Comparison of ENCODE assay signal across 23 cellular contexts in genomic region chr2:219417374-219417773, GRCh38. TPM values are rescaled to one million over a fixed set of nuclear protein-coding genes. Genes with fewer than 3 reads are reported as not detected.
DNase-seq lines count a peak whose midpoint lies in the region; ATAC-seq and TF ChIP-seq lines count a peak whose summit lies in the region.
"Had no signal": no experiment of that assay in that cellular context is flagged by ENCODE, and none has a peak within 500 bp of the region (broad histone marks: within the 10 kb centered on the region; RNA-seq: fewer than 3 reads in every experiment).

No MANE protein-coding gene starts in this region.

- H2BK120ac ChIP-seq in neuronal stem cell (ENCODE audit: low read depth, low read length) = no peak overlapping the region

- H2AK5ac ChIP-seq in neuronal stem cell (ENCODE audit: low read depth, low read length) = no peak overlapping the region

- no peak overlapping the region for H3K9ac ChIP-seq in neuronal stem cell (ENCODE audit: low read depth, low read length, poor library complexity)
- H3K9ac ChIP-seq: neural progenitor cell had no signal

- H3K14ac ChIP-seq in neuronal stem cell (ENCODE audit: low read length) = no peak overlapping the region

- no peak overlapping the region for H3K4ac ChIP-seq in neuronal stem cell (ENCODE audit: low read length)

- peaks cover 5% of the 10 kb centered on the region for H3K9me3 Mint-ChIP-seq in glutamatergic neuron (ENCODE audit: unreplicated experiment)
- H3K9me3 Mint-ChIP-seq in activated T-helper 2 cell treated with anti-CD3 and anti-CD28 coated beads, Interferon-gamma antibody, Interleukin-2, Interleukin-4, amounts not matched to agents 10 μg/mL and 5 μg/mL and 100 μg/mL, durations not matched to agents 14 hours and 24 hours and 36 hours = no peaks in the 10 kb centered on the region
- H3K9me3 Mint-ChIP-seq: T-helper 2 cell treated with Interferon-gamma antibody and Interleukin-4, amounts not matched to agents 5 μg/mL and 100 μg/mL, for 36 hours had no signal

- TF ChIP-seq EP300 in gastroesophageal sphincter (IDR thresholded peaks at IDR 0.05) (no peak), transverse colon (IDR thresholded peaks at IDR 0.05; ENCODE audit: low read depth) (no peak)

- H3K9me3 ChIP-seq in gastroesophageal sphincter (no peaks in the 10 kb centered on the region), neuronal stem cell (replicated peaks in 1 of 2; ENCODE audit: control insufficient read depth in 2 of 2, insufficient read depth in 1 of 2, low read depth in 1 of 2, low read length in 2 of 2) (peaks cover 0 to 6% of the 10 kb centered on the region in 2 donors), transverse colon (peaks cover 0 to 3% of the 10 kb centered on the region in 2 donors)
- H3K9me3 ChIP-seq: right lobe of liver had no signal

- peaks cover 3% of the 10 kb centered on the region for H3K36me3 Mint-ChIP-seq in glutamatergic neuron (ENCODE audit: unreplicated experiment)
- no peaks in the 10 kb centered on the region for H3K36me3 Mint-ChIP-seq in activated T-helper 2 cell treated with anti-CD3 and anti-CD28 coated beads, Interferon-gamma antibody, Interleukin-2, Interleukin-4, amounts not matched to agents 10 μg/mL and 5 μg/mL and 100 μg/mL, durations not matched to agents 14 hours and 24 hours and 36 hours (ENCODE audit: low read depth)
- H3K36me3 Mint-ChIP-seq: neural progenitor cell had no signal

- H2BK15ac ChIP-seq in neuronal stem cell (ENCODE audit: low read length) = no peak overlapping the region

- H3K18ac ChIP-seq in neuronal stem cell (ENCODE audit: low read length) = no peak overlapping the region

- H3K4me3 ChIP-seq in gastroesophageal sphincter (peak overlapping the region in 1 of 2 donors; percentile 63), neuronal stem cell (ENCODE audit: low read length in 2 of 2) (no peak overlapping the region), transverse colon (no peak overlapping the region)
- H3K4me3 ChIP-seq: neural progenitor cell, right lobe of liver, SJSA1, tibial nerve had no signal

- no peak overlapping the region for H3K4me2 ChIP-seq in neuronal stem cell (ENCODE audit: insufficient read depth, low read length, poor library complexity, severe bottlenecking)
- H3K4me2 ChIP-seq: neural progenitor cell had no signal

- H3K27ac ChIP-seq in gastroesophageal sphincter (peak overlapping the region; percentile 87 to 97 (median 94)), neuronal stem cell (replicated peaks; ENCODE audit: low read length) (no peak overlapping the region), transverse colon (peak overlapping the region; percentile 86 to 96 (median 89))
- H3K27ac ChIP-seq: epithelial cell of prostate, neural progenitor cell, right lobe of liver, SJSA1, tibial nerve had no signal

- no peaks in the 10 kb centered on the region for H3K79me1 ChIP-seq in neuronal stem cell (ENCODE audit: low read depth, low read length)

- H3K27ac Mint-ChIP-seq in glutamatergic neuron (ENCODE audit: unreplicated experiment) = no peak overlapping the region
- H3K27ac Mint-ChIP-seq in activated T-helper 2 cell treated with anti-CD3 and anti-CD28 coated beads, Interferon-gamma antibody, Interleukin-2, Interleukin-4, amounts not matched to agents 10 μg/mL and 5 μg/mL and 100 μg/mL, durations not matched to agents 14 hours and 24 hours and 36 hours = no peak overlapping the region
- H3K27ac Mint-ChIP-seq: activated naive CD4-positive, alpha-beta T cell treated with anti-CD3 and anti-CD28 coated beads for 36 hours; T-helper 2 cell treated with Interferon-gamma antibody and Interleukin-4, amounts not matched to agents 5 μg/mL and 100 μg/mL, for 36 hours had no signal

- no peak overlapping the region for H3K23ac ChIP-seq in neuronal stem cell (ENCODE audit: low read depth, low read length, poor library complexity)

- peaks cover 22% of the 10 kb centered on the region for H3K27me3 ChIP-seq in gastroesophageal sphincter
- peaks cover 3 to 29% (median 5%) of the 10 kb centered on the region in 3 experiments for H3K27me3 ChIP-seq in neuronal stem cell (ENCODE audit: control insufficient read depth in 3 of 3, insufficient read depth in 3 of 3, low read depth in 1 of 3, low read length in 3 of 3)
- peaks cover 29% of the 10 kb centered on the region for H3K27me3 ChIP-seq in transverse colon

- TF ChIP-seq POLR2A in gastroesophageal sphincter (IDR thresholded peaks at IDR 0.05) (no peak), transverse colon (IDR thresholded peaks at IDR 0.05) (no peak)

- H3K4me3 Mint-ChIP-seq in glutamatergic neuron (ENCODE audit: unreplicated experiment) = no peak overlapping the region
- H3K4me3 Mint-ChIP-seq in activated T-helper 2 cell treated with anti-CD3 and anti-CD28 coated beads, Interferon-gamma antibody, Interleukin-2, Interleukin-4, amounts not matched to agents 10 μg/mL and 5 μg/mL and 100 μg/mL, durations not matched to agents 14 hours and 24 hours and 36 hours (ENCODE audit: low read depth) = no peak overlapping the region
- H3K4me3 Mint-ChIP-seq: activated naive CD4-positive, alpha-beta T cell treated with anti-CD3 and anti-CD28 coated beads for 36 hours; neural progenitor cell; T-helper 2 cell treated with Interferon-gamma antibody and Interleukin-4, amounts not matched to agents 5 μg/mL and 100 μg/mL, for 36 hours had no signal

- no peak overlapping the region for H2BK12ac ChIP-seq in neuronal stem cell (ENCODE audit: low read length)

- peak; percentile 11 to 17 for DNase-seq in activated CD4-positive, alpha-beta T cell treated with anti-CD3 and anti-CD28 coated beads, Interleukin-2, amount 50 U/mL, for 4 hours
- no peak for DNase-seq in activated CD4-positive, alpha-beta T cell treated with anti-CD3 and anti-CD28 coated beads for 48 hours
- DNase-seq in neuronal stem cell (ENCODE audit: low spot score) (no peak), transverse colon (no peak), NCI-H146 (lab: John Stamatoyannopoulos, UW) (no peak), glutamatergic neuron (no peak)
- DNase-seq in activated T-helper 2 cell treated with anti-CD3 and anti-CD28 coated beads, Interferon-gamma antibody, Interleukin-2, Interleukin-4, amounts not matched to agents 10 μg/mL and 5 μg/mL and 100 μg/mL, durations not matched to agents 14 hours and 24 hours and 36 hours (ENCODE audit: low spot score) = no peak
- DNase-seq: activated CD4-positive, CD25-positive, alpha-beta regulatory T cell; activated CD8-positive, alpha-beta memory T cell treated with anti-CD3 and anti-CD28 coated beads, Interleukin-2, amount 50 U/mL, for 48 hours; activated naive CD4-positive, alpha-beta T cell treated with anti-CD3 and anti-CD28 coated beads for 36 hours; C1 segment of cervical spinal cord; mesenchymal stem cell; MM.1S; NCI-H2081 treated with DMSO at 0.1 percent for 48 hours; NCI-H524; right lobe of liver; stimulated activated CD4-positive, alpha-beta T cell treated with anti-CD3 and anti-CD28 coated beads, Interleukin-4, amount 100 ng/mL, for 24 hours had no signal

- H2AFZ ChIP-seq in neuronal stem cell (ENCODE audit: low read length) = peak overlapping the region; percentile 63
- H2AFZ ChIP-seq: neural progenitor cell had no signal

- H3K36me3 ChIP-seq in gastroesophageal sphincter (peaks cover 0 to 24% of the 10 kb centered on the region in 2 donors), neuronal stem cell (replicated peaks in 1 of 2; ENCODE audit: control insufficient read depth in 2 of 2, insufficient read depth in 2 of 2, low read length in 2 of 2) (no peaks in the 10 kb centered on the region), transverse colon (no peaks in the 10 kb centered on the region)
- H3K36me3 ChIP-seq: neural progenitor cell, right lobe of liver, SJSA1, tibial nerve had no signal

- intact Hi-C loops in transverse colon (cut with DNase I; ENCODE audit: low total_unique reads) = no loop called here
- intact Hi-C loops in activated T-helper 2 cell treated with anti-CD3 and anti-CD28 coated beads, Interferon-gamma antibody, Interleukin-2, Interleukin-4, amounts not matched to agents 10 μg/mL and 5 μg/mL and 100 μg/mL, durations not matched to agents 14 hours and 24 hours and 36 hours (cut with micrococcal nuclease) = no loop called here

- no peak overlapping the region for H4K8ac ChIP-seq in neuronal stem cell (ENCODE audit: low read depth, low read length)

- in situ Hi-C loops in transverse colon (cut with MboI; ENCODE audit: low pct_ligation_motif_present in 1 of 4, low pct_unique_long_range_greater_than_20kb in 1 of 4, low sequenced_read_pairs in 3 of 4) = no loop called here

- no peaks in the 10 kb centered on the region for H3K4me1 Mint-ChIP-seq in glutamatergic neuron (ENCODE audit: low read depth, unreplicated experiment)
- H3K4me1 Mint-ChIP-seq in activated T-helper 2 cell treated with anti-CD3 and anti-CD28 coated beads, Interferon-gamma antibody, Interleukin-2, Interleukin-4, amounts not matched to agents 10 μg/mL and 5 μg/mL and 100 μg/mL, durations not matched to agents 14 hours and 24 hours and 36 hours (ENCODE audit: low read depth) = no peaks in the 10 kb centered on the region

- 52% methylated on average over 3 of the region's 9 CpGs; no CpG with 5 or more reads in 1 of the 2 donors for WGBS in gastroesophageal sphincter (ENCODE audit: low coverage in 1 of 2), 2 donors
- no CpG with 5 or more reads among the region's 9 CpGs for WGBS in neuronal stem cell (ENCODE audit: extremely low coverage in 2 of 2, insufficient read length in 2 of 2, insufficient replicate concordance in 1 of 2), 2 donors
- 40% methylated on average over 9 of the region's 9 CpGs; no CpG with 5 or more reads in 1 of the 2 donors for WGBS in transverse colon (ENCODE audit: low coverage in 1 of 2), 2 donors

- no peak overlapping the region for H4K91ac ChIP-seq in neuronal stem cell (ENCODE audit: low read depth, low read length, poor library complexity)

- no peak for TF ChIP-seq CTCF in gastroesophageal sphincter (IDR thresholded peaks at IDR 0.05)
- no peak for TF ChIP-seq CTCF in transverse colon (IDR thresholded peaks at IDR 0.05)
- TF ChIP-seq CTCF in glutamatergic neuron (IDR thresholded peaks at IDR 0.05; ENCODE audit: partially characterized antibody, unreplicated experiment) = no peak

- peak; percentile 23 for ATAC-seq in gastroesophageal sphincter

- H2BK5ac ChIP-seq in neuronal stem cell (ENCODE audit: low read length) = no peak overlapping the region

- H3K4me1 ChIP-seq in gastroesophageal sphincter = peaks cover 0 to 39% (median 5%) of the 10 kb centered on the region in 3 donors
- peaks cover 3 to 18% of the 10 kb centered on the region in 2 donors for H3K4me1 ChIP-seq in neuronal stem cell (ENCODE audit: control insufficient read depth in 2 of 2, insufficient read depth in 1 of 2, low read depth in 1 of 2, low read length in 2 of 2)
- H3K4me1 ChIP-seq in transverse colon = peaks cover 6 to 15% (median 10%) of the 10 kb centered on the region in 4 donors
- H3K4me1 ChIP-seq: right lobe of liver, SJSA1 had no signal

- peaks cover 3% of the 10 kb centered on the region for H3K27me3 Mint-ChIP-seq in glutamatergic neuron (ENCODE audit: unreplicated experiment)
- H3K27me3 Mint-ChIP-seq in activated T-helper 2 cell treated with anti-CD3 and anti-CD28 coated beads, Interferon-gamma antibody, Interleukin-2, Interleukin-4, amounts not matched to agents 10 μg/mL and 5 μg/mL and 100 μg/mL, durations not matched to agents 14 hours and 24 hours and 36 hours (ENCODE audit: low read depth) = peaks cover 39% of the 10 kb centered on the region

RNA-seq across cellular contexts. Expression of gene DES, which starts 0.8 kb away (rescaled TPM):
- total RNA-seq in gastroesophageal sphincter (over 10,000 TPM; 10,852 to 31,720 (median 15,007) TPM), transverse colon (over 10,000 TPM in 1 of 4 donors, 1,000 to 10,000 TPM in 2, 100 to 1,000 TPM in 1; 1,000 to 12,373 (median 1,519) TPM), glutamatergic neuron (ENCODE audit: unreplicated experiment) (1.3 TPM)
- 0.24 TPM for polyA plus RNA-seq in neuronal stem cell (2013, experiment 1 of 2)
- polyA plus RNA-seq in neuronal stem cell (2013, experiment 2 of 2) = 0.39 TPM
- total RNA-seq in activated T-helper 2 cell treated with anti-CD3 and anti-CD28 coated beads, Interferon-gamma antibody, Interleukin-2, Interleukin-4, amounts not matched to agents 10 μg/mL and 5 μg/mL and 100 μg/mL, durations not matched to agents 14 hours and 24 hours and 36 hours = not detected in 2 replicates
- total RNA-seq: activated naive CD4-positive, alpha-beta T cell treated with anti-CD3 and anti-CD28 coated beads for 36 hours had no signal

RNA-seq across cellular contexts. Expression of gene SPEG, which starts 17.3 kb away (rescaled TPM):
- total RNA-seq in gastroesophageal sphincter = 100 to 1,000 TPM in 3 of 4 donors, 10 to 100 TPM in 1; 90.2 to 307 (median 214) TPM
- 24.0 TPM for polyA plus RNA-seq in neuronal stem cell (2013, experiment 1 of 2)
- 23.9 TPM for polyA plus RNA-seq in neuronal stem cell (2013, experiment 2 of 2)
- 10 to 100 TPM; 26.5 to 95.8 (median 48.5) TPM for total RNA-seq in transverse colon
- total RNA-seq in glutamatergic neuron (ENCODE audit: unreplicated experiment) = 92.9 TPM
- total RNA-seq in activated T-helper 2 cell treated with anti-CD3 and anti-CD28 coated beads, Interferon-gamma antibody, Interleukin-2, Interleukin-4, amounts not matched to agents 10 μg/mL and 5 μg/mL and 100 μg/mL, durations not matched to agents 14 hours and 24 hours and 36 hours = not detected in 2 replicates

RNA-seq across cellular contexts. Expression of gene DNPEP, which starts 29.7 kb away (rescaled TPM):
- total RNA-seq in gastroesophageal sphincter (10 to 100 TPM; 37.8 to 76.9 (median 59.2) TPM), transverse colon (100 to 1,000 TPM in 2 of 4 donors, 10 to 100 TPM in 2; 61.3 to 142 (median 104) TPM), glutamatergic neuron (ENCODE audit: unreplicated experiment) (19.8 TPM)
- 35.4 TPM for polyA plus RNA-seq in neuronal stem cell (2013, experiment 1 of 2)
- 35.1 TPM for polyA plus RNA-seq in neuronal stem cell (2013, experiment 2 of 2)
- total RNA-seq in activated T-helper 2 cell treated with anti-CD3 and anti-CD28 coated beads, Interferon-gamma antibody, Interleukin-2, Interleukin-4, amounts not matched to agents 10 μg/mL and 5 μg/mL and 100 μg/mL, durations not matched to agents 14 hours and 24 hours and 36 hours = 117 and 120 TPM in 2 replicates

Comparison
In these comparisons a context has a peak if more than half of its experiments do, and no peak if none do; other contexts are left out.
1. DNase-seq: peak in activated CD4-positive, alpha-beta T cell treated with anti-CD3 and anti-CD28 coated beads, Interleukin-2, amount 50 U/mL, for 4 hours (2 of 2); none in activated CD4-positive, alpha-beta T cell treated with anti-CD3 and anti-CD28 coated beads for 48 hours (single experiment), neuronal stem cell (single experiment), transverse colon (single experiment), NCI-H146 (single experiment), glutamatergic neuron (single experiment) and activated T-helper 2 cell treated with anti-CD3 and anti-CD28 coated beads, Interferon-gamma antibody, Interleukin-2, Interleukin-4, amounts not matched to agents 10 μg/mL and 5 μg/mL and 100 μg/mL, durations not matched to agents 14 hours and 24 hours and 36 hours (single experiment).
2. RNA of gene DES, which starts 0.8 kb away (total RNA-seq): 10,852 to 31,720 TPM in gastroesophageal sphincter and 1,000 to 12,373 TPM in transverse colon; 1.3 TPM in glutamatergic neuron (single experiment) and not detected in activated T-helper 2 cell treated with anti-CD3 and anti-CD28 coated beads, Interferon-gamma antibody, Interleukin-2, Interleukin-4, amounts not matched to agents 10 μg/mL and 5 μg/mL and 100 μg/mL, durations not matched to agents 14 hours and 24 hours and 36 hours; every median in the first group is over 100 times any median in the second.
3. RNA of gene SPEG, which starts 17.3 kb away (total RNA-seq): 90.2 to 307 TPM in gastroesophageal sphincter, 92.9 TPM in glutamatergic neuron (single experiment) and 26.5 to 95.8 TPM in transverse colon; not detected in activated T-helper 2 cell treated with anti-CD3 and anti-CD28 coated beads, Interferon-gamma antibody, Interleukin-2, Interleukin-4, amounts not matched to agents 10 μg/mL and 5 μg/mL and 100 μg/mL, durations not matched to agents 14 hours and 24 hours and 36 hours; every median in the first group is over 10 times any median in the second.